ENCODE assay signal across 8 cellular contexts in genomic region chr1:165828103-165828558, GRCh38. TPM values are rescaled to one million over a fixed set of nuclear protein-coding genes. Genes with fewer than 3 reads are reported as not detected.
DNase-seq lines count a peak whose midpoint lies in the region; ATAC-seq, FAIRE-seq and TF ChIP-seq lines count a peak whose summit lies in the region.

No MANE protein-coding gene starts in this region.

- no peak for DNase-seq in AG04449 (ENCODE audit: low read depth, low spot score)
- peak; percentile 53 for DNase-seq in NCI-H2171 (lab: John Stamatoyannopoulos, UW)
- DNase-seq in activated CD4-positive, alpha-beta T cell treated with anti-CD3 and anti-CD28 coated beads, Interleukin-2, amount 50 U/mL, for 1 hour, result peak; percentile 23
- DNase-seq in H1 (ENCODE audit: low read depth in 1 of 2, low spot score in 2 of 2), result peak in 1 of 2 experiments; percentile 67
- DNase-seq in mucosa of descending colon, result peak; percentile 62 to 76 (median 73)
- peak; percentile 47 to 82 for DNase-seq in stimulated activated effector memory CD8-positive, alpha-beta T cell treated with anti-CD3 and anti-CD28 coated beads, Interleukin-12 subunit alpha, Interleukin-12 subunit beta, amount 100 ng/mL, for 72 hours (ENCODE audit: low spot score in 2 of 2)

- peaks cover 3% of the 10 kb centered on the region for H3K79me1 ChIP-seq in H1 (ENCODE audit: low read depth, low read length)

- TF ChIP-seq CTCF in AG04449 (IDR thresholded peaks at IDR 0.05; ENCODE audit: insufficient read depth, low read length, missing control alignments) (no peak), H1 (IDR thresholded peaks at IDR 0.05; ENCODE audit: control extremely low read depth in 1 of 3, insufficient read depth in 1 of 3, low read depth in 1 of 3, low read length in 3 of 3) (no peak), mucosa of descending colon (IDR thresholded peaks at IDR 0.05) (no peak)

- peaks cover 13% of the 10 kb centered on the region for H3K36me3 Mint-ChIP-seq in stimulated activated effector memory CD8-positive, alpha-beta T cell treated with anti-CD3 and anti-CD28 coated beads, Interleukin-12 subunit alpha, Interleukin-12 subunit beta, amount 100 ng/mL, for 72 hours

- ATAC-seq in GM18505 (IDR thresholded peaks at IDR 0.05; ENCODE audit: unreplicated experiment) (peak; percentile 44), HG02943 (IDR thresholded peaks at IDR 0.05; ENCODE audit: low read depth, unreplicated experiment) (peak; percentile 39), mucosa of descending colon (peak; percentile 61)
- ATAC-seq in stimulated activated effector memory CD8-positive, alpha-beta T cell treated with anti-CD3 and anti-CD28 coated beads, Interleukin-12 subunit alpha, Interleukin-12 subunit beta, amount 100 ng/mL, for 72 hours, result peak; percentile 68

- peak overlapping the region; percentile 86 for H3K4me3 Mint-ChIP-seq in stimulated activated effector memory CD8-positive, alpha-beta T cell treated with anti-CD3 and anti-CD28 coated beads, Interleukin-12 subunit alpha, Interleukin-12 subunit beta, amount 100 ng/mL, for 72 hours

- H3K27me3 ChIP-seq in H1 (replicated peaks in 1 of 4; ENCODE audit: control insufficient read depth in 3 of 4, extremely low read depth in 1 of 4, insufficient read depth in 3 of 4, low read length in 3 of 4), result no peaks in the 10 kb centered on the region

- peaks cover 4 to 12% (median 10%) of the 10 kb centered on the region in 4 experiments for H3K4me1 ChIP-seq in H1 (replicated peaks in 1 of 4; ENCODE audit: control insufficient read depth in 3 of 4, insufficient read depth in 4 of 4, low read length in 3 of 4)
- peaks cover 4% of the 10 kb centered on the region for H3K4me1 ChIP-seq in mucosa of descending colon (ENCODE audit: low read depth)

- no peak for TF ChIP-seq POLR2A in GM18505 (IDR thresholded peaks at IDR 0.05; ENCODE audit: borderline replicate concordance, extremely low read depth, insufficient read depth, insufficient read length)
- peak; percentile 12 to 70; a peak in 2 of 3 replicates for TF ChIP-seq POLR2A in H1 (IDR thresholded peaks at IDR 0.05; ENCODE audit: control extremely low read depth in 1 of 2, low read depth in 2 of 2, low read length in 2 of 2)

- no peak overlapping the region for H3K23ac ChIP-seq in H1 (ENCODE audit: insufficient read length)

- H2BK15ac ChIP-seq in H1 (ENCODE audit: low read length), result no peak overlapping the region

- H2BK12ac ChIP-seq in H1 (ENCODE audit: low read depth, low read length), result no peak overlapping the region

- peak overlapping the region; percentile 80 for H3K56ac ChIP-seq in H1 (replicated peaks; ENCODE audit: insufficient read length, low read depth, low read length)

- H3K4ac ChIP-seq in H1 (replicated peaks; ENCODE audit: insufficient read length, low read depth, low read length), result no peak overlapping the region

- peak overlapping the region; percentile 45 for H4K91ac ChIP-seq in H1 (replicated peaks; ENCODE audit: insufficient read length, low read length)

- no peak for TF ChIP-seq EP300 in H1 (IDR thresholded peaks at IDR 0.05; ENCODE audit: borderline replicate concordance in 1 of 2, low read depth in 2 of 2, low read length in 2 of 2)

- FAIRE-seq in H1 (lab: Jason Lieb, UNC), result no peak

- H2BK20ac ChIP-seq in H1 (ENCODE audit: low read length), result no peak overlapping the region

- H3K9ac ChIP-seq in H1 (replicated peaks in 1 of 4; ENCODE audit: extremely low read depth in 1 of 4, low read depth in 3 of 4, low read length in 3 of 4), result peak overlapping the region; percentile 95 to 96 (median 96)

- peak overlapping the region; percentile 80 to 81 for H3K4me2 ChIP-seq in H1 (ENCODE audit: insufficient read depth in 1 of 2, low read depth in 2 of 2, low read length in 2 of 2)

- peaks cover 39 to 52% of the 10 kb centered on the region in 2 experiments for H3K79me2 ChIP-seq in H1 (ENCODE audit: control insufficient read depth in 1 of 2, insufficient read depth in 2 of 2, low read length in 2 of 2)

- peak overlapping the region; percentile 92 for H3K27ac Mint-ChIP-seq in stimulated activated effector memory CD8-positive, alpha-beta T cell treated with anti-CD3 and anti-CD28 coated beads, Interleukin-12 subunit alpha, Interleukin-12 subunit beta, amount 100 ng/mL, for 72 hours

- POLR2A ChIA-PET in AG04449 (lab: Yijun Ruan, JAX) (interaction anchor here (1.0 to 2.1 kb wide), 5 partner anchors 15 to 130 kb away, joined by 3 to 9 read pairs (median 7); partner anchors contain the start of genes ALDH9A1 and TMCO1), H1 (lab: Charles Lee; ENCODE audit: partially characterized antibody) (interaction anchor here (1.0 to 7.3 kb wide), 26 partner anchors 9 to 218 kb away, joined by 3 to 114 read pairs (median 6); partner anchors contain the start of genes ALDH9A1, MGST3 and TMCO1)

- H4K20me1 ChIP-seq in H1 (replicated peaks in 1 of 2; ENCODE audit: control insufficient read depth in 1 of 2, insufficient read depth in 2 of 2, low read length in 2 of 2), result peaks cover 11% of the 10 kb centered on the region in 2 experiments

- no peaks in the 10 kb centered on the region for H3K9me3 Mint-ChIP-seq in stimulated activated effector memory CD8-positive, alpha-beta T cell treated with anti-CD3 and anti-CD28 coated beads, Interleukin-12 subunit alpha, Interleukin-12 subunit beta, amount 100 ng/mL, for 72 hours

- H3K9me3 ChIP-seq in H1 (ENCODE audit: insufficient read depth in 2 of 2, low read depth in 1 of 2, low read length in 1 of 2) (no peaks in the 10 kb centered on the region), mucosa of descending colon (no peaks in the 10 kb centered on the region)

- H3K27ac ChIP-seq in H1 (ENCODE audit: low read depth, low read length), result peak overlapping the region; percentile 88

- H2AFZ ChIP-seq in H1 (ENCODE audit: low read length), result no peak overlapping the region

- TF ChIP-seq RAD21 in H1 (IDR thresholded peaks at IDR 0.05 in 1 of 2, conservative IDR thresholded peaks at IDR 0.05 in 1 of 2; ENCODE audit: low read depth in 2 of 2, low read length in 2 of 2), result no peak

- peak overlapping the region; percentile 96; the same call in 1 of the 2 replicates for H4K8ac ChIP-seq in H1 (ENCODE audit: extremely low read depth, insufficient read depth, low read length)

- no peak overlapping the region for H2BK120ac ChIP-seq in H1 (replicated peaks; ENCODE audit: low read depth, low read length)

- H4K5ac ChIP-seq in H1 (ENCODE audit: insufficient read length, low read depth, low read length), result peak overlapping the region; percentile 85

- 1% methylated on average over 30 of the region's 43 CpGs; no CpG with 5 or more reads in 1 of the 2 experiments for WGBS in H1 (ENCODE audit: extremely low coverage in 1 of 2, insufficient coverage in 1 of 2, insufficient read length in 1 of 2, insufficient replicate concordance in 2 of 2, low coverage in 1 of 2, low lambda C conversion rate in 2 of 2, missing lambda C conversion rate in 1 of 2), 2 experiments

- CTCF ChIA-PET in AG04449 (lab: Yijun Ruan, JAX) (interaction anchor here (0.7 to 2.2 kb wide), 10 partner anchors 9 to 96 kb away, joined by 3 to 22 read pairs (median 5); no protein-coding TSS in a partner anchor), H1 (lab: Charles Lee; ENCODE audit: partially characterized antibody) (interaction anchor here (1.4 to 1.9 kb wide), 5 partner anchors 13 to 85 kb away, joined by 4 to 7 read pairs (median 5); partner anchors contain the start of gene TMCO1)

- H3K36me3 ChIP-seq in H1 (ENCODE audit: control insufficient read depth in 2 of 4, insufficient read depth in 4 of 4, low read length in 3 of 4), result no peaks in the 10 kb centered on the region
- H3K36me3 ChIP-seq in mucosa of descending colon (ENCODE audit: low read depth), result no peaks in the 10 kb centered on the region

- intact Hi-C loops in mucosa of descending colon (cut with DNase I, micrococcal nuclease), result no loop called here

- H3K14ac ChIP-seq in H1 (ENCODE audit: insufficient read length), result no peak overlapping the region

- peak overlapping the region; percentile 69 for H2BK5ac ChIP-seq in H1 (ENCODE audit: low read depth, low read length)

- no peak overlapping the region for H2AK5ac ChIP-seq in H1 (ENCODE audit: low read depth, low read length)

- H3K4me1 Mint-ChIP-seq in stimulated activated effector memory CD8-positive, alpha-beta T cell treated with anti-CD3 and anti-CD28 coated beads, Interleukin-12 subunit alpha, Interleukin-12 subunit beta, amount 100 ng/mL, for 72 hours, result peaks cover 35% of the 10 kb centered on the region

- peaks cover 4% of the 10 kb centered on the region; the same call in 1 of the 2 replicates for H3K23me2 ChIP-seq in H1 (ENCODE audit: low read depth, low read length)

- H3K18ac ChIP-seq in H1 (ENCODE audit: extremely low read depth, low read length), result peak overlapping the region; percentile 97; the same call in 1 of the 2 replicates

- peak overlapping the region; percentile 83 for H3K4me3 ChIP-seq in AG04449 (ENCODE audit: low read depth, low read length)
- H3K4me3 ChIP-seq in H1 (ENCODE audit: extremely low read depth in 1 of 4, insufficient read depth in 2 of 4, low read depth in 3 of 4, low read length in 4 of 4), result peak overlapping the region; percentile 89 to 99 (median 97)
- H3K4me3 ChIP-seq in mucosa of descending colon, result peak overlapping the region; percentile 74

TF ChIP-seq in H1, 55 proteins besides CTCF, POLR2A, EP300 and RAD21 (continues in another document):
- TF ChIP-seq JUND (IDR thresholded peaks at IDR 0.05; ENCODE audit: low read length) (no peak), CHD2 (IDR thresholded peaks at IDR 0.05; ENCODE audit: low read length) (no peak)

RNA-seq across cellular contexts. Expression of gene UCK2, which starts 0.7 kb away (rescaled TPM):
- 102 and 103 TPM in 2 replicates for total RNA-seq in H1 (2021; fragmentation: NEBNext Ultra II Directional; extraction: Animal tissue kit (Norgen Biotek cat#: 25700))
- polyA plus RNA-seq in H1 (2011; rRNA removed), result 105 and 109 TPM in 2 replicates
- polyA plus RNA-seq in H1 (2011; cell fraction: cytosol; rRNA removed), result 93.3 TPM
- 78.4 TPM for polyA plus RNA-seq in H1 (2011; cell fraction: nucleus; rRNA removed)
- polyA plus RNA-seq in H1 (2012, experiment 1 of 2), result 77.5 to 83.9 TPM (median 80.6 TPM) in 4 replicates
- polyA plus RNA-seq in H1 (2012, experiment 2 of 2), result 67.8 TPM
- 69.1 TPM for polyA plus RNA-seq in H1 (2013, experiment 1 of 2)
- polyA plus RNA-seq in H1 (2013, experiment 2 of 2), result 71.6 TPM
- 124 and 144 TPM in 2 replicates for polyA minus RNA-seq in H1 (2011; rRNA and poly(A)+ RNA removed)
- polyA minus RNA-seq in H1 (2011; cell fraction: cytosol; rRNA and poly(A)+ RNA removed), result 73.4 TPM
- polyA minus RNA-seq in H1 (2011; cell fraction: nucleus; rRNA and poly(A)+ RNA removed), result 64.7 TPM
- total RNA-seq in mucosa of descending colon, result 10 to 100 TPM; 41.6 to 86.5 (median 51.8) TPM

RNA-seq across cellular contexts. Expression of gene TMCO1, which starts 59.5 kb away (rescaled TPM):
- total RNA-seq in H1 (2021; fragmentation: NEBNext Ultra II Directional; extraction: Animal tissue kit (Norgen Biotek cat#: 25700)), result 53.1 and 61.6 TPM in 2 replicates
- 41.2 and 63.8 TPM in 2 replicates for polyA plus RNA-seq in H1 (2011; rRNA removed)
- 47.6 TPM for polyA plus RNA-seq in H1 (2011; cell fraction: cytosol; rRNA removed)
- 34.6 TPM for polyA plus RNA-seq in H1 (2011; cell fraction: nucleus; rRNA removed)
- polyA plus RNA-seq in H1 (2012, experiment 1 of 2), result 50.1 to 75.5 TPM (median 70.9 TPM) in 4 replicates
- polyA plus RNA-seq in H1 (2012, experiment 2 of 2), result 23.2 TPM
- polyA plus RNA-seq in H1 (2013, experiment 1 of 2), result 133 TPM
- polyA plus RNA-seq in H1 (2013, experiment 2 of 2), result 182 TPM
- polyA minus RNA-seq in H1 (2011; rRNA and poly(A)+ RNA removed), result 50.4 and 68.7 TPM in 2 replicates
- 26.8 TPM for polyA minus RNA-seq in H1 (2011; cell fraction: cytosol; rRNA and poly(A)+ RNA removed)
- polyA minus RNA-seq in H1 (2011; cell fraction: nucleus; rRNA and poly(A)+ RNA removed), result 35.1 TPM
- total RNA-seq in mucosa of descending colon, result 100 to 1,000 TPM; 103 to 209 (median 144) TPM
